1 cellular context compared by ENCODE assay signal in genomic region chr15:90004671-90005070, GRCh38.
TF ChIP-seq lines count a peak whose summit lies in the region.

No MANE protein-coding gene starts in this region.

TF ChIP-seq in HepG2, 621 proteins besides CTCF, POLR2A, EP300 and RAD21 (continued from another document):
- TF ChIP-seq SNAPC4 (CRISPR knock-in tag; IDR thresholded peaks at IDR 0.05): no peak
- 0 out of 2 replicates have a peak, but pooled peaks have one; percentile 40 for TF ChIP-seq TGIF2 (CRISPR knock-in tag; IDR thresholded peaks at IDR 0.05)
- TF ChIP-seq ETV5 (CRISPR knock-in tag; IDR thresholded peaks at IDR 0.05; ENCODE audit: borderline replicate concordance): peak; percentile 14; the same call in 1 of the 2 replicates
- peak; percentile 53; the same call in 1 of the 2 replicates for TF ChIP-seq PHF21A (CRISPR knock-in tag; IDR thresholded peaks at IDR 0.05)
- TF ChIP-seq, protein P1, sequence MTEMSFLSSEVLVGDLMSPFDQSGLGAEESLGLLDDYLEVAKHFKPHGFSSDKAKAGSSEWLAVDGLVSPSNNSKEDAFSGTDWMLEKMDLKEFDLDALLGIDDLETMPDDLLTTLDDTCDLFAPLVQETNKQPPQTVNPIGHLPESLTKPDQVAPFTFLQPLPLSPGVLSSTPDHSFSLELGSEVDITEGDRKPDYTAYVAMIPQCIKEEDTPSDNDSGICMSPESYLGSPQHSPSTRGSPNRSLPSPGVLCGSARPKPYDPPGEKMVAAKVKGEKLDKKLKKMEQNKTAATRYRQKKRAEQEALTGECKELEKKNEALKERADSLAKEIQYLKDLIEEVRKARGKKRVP (CRISPR knock-in tag; IDR thresholded peaks at IDR 0.05): 0 out of 4 replicates have a peak, but pooled peaks of 1 of the 2 experiments have one; percentile 30
- TF ChIP-seq DZIP1 (CRISPR knock-in tag; IDR thresholded peaks at IDR 0.05): 0 out of 2 replicates have a peak, but pooled peaks have one; percentile 38
- TF ChIP-seq MED13 (CRISPR knock-in tag; IDR thresholded peaks at IDR 0.05): no peak
- TF ChIP-seq ZNF598 (CRISPR knock-in tag; IDR thresholded peaks at IDR 0.05; ENCODE audit: borderline replicate concordance): 0 out of 2 replicates have a peak, but pooled peaks have one; percentile 38
- TF ChIP-seq SAP130 (CRISPR knock-in tag; IDR thresholded peaks at IDR 0.05; ENCODE audit: low read depth): peak; percentile 32
- TF ChIP-seq, protein P2, sequence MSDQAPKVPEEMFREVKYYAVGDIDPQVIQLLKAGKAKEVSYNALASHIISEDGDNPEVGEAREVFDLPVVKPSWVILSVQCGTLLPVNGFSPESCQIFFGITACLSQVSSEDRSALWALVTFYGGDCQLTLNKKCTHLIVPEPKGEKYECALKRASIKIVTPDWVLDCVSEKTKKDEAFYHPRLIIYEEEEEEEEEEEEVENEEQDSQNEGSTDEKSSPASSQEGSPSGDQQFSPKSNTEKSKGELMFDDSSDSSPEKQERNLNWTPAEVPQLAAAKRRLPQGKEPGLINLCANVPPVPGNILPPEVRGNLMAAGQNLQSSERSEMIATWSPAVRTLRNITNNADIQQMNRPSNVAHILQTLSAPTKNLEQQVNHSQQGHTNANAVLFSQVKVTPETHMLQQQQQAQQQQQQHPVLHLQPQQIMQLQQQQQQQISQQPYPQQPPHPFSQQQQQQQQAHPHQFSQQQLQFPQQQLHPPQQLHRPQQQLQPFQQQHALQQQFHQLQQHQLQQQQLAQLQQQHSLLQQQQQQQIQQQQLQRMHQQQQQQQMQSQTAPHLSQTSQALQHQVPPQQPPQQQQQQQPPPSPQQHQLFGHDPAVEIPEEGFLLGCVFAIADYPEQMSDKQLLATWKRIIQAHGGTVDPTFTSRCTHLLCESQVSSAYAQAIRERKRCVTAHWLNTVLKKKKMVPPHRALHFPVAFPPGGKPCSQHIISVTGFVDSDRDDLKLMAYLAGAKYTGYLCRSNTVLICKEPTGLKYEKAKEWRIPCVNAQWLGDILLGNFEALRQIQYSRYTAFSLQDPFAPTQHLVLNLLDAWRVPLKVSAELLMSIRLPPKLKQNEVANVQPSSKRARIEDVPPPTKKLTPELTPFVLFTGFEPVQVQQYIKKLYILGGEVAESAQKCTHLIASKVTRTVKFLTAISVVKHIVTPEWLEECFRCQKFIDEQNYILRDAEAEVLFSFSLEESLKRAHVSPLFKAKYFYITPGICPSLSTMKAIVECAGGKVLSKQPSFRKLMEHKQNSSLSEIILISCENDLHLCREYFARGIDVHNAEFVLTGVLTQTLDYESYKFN (CRISPR knock-in tag; conservative IDR thresholded peaks at IDR 0.05): 0 out of 2 replicates have a peak, but pooled peaks have one; percentile 9
- 0 out of 2 replicates have a peak, but pooled peaks have one; percentile 11 for TF ChIP-seq ZNF24 (IDR thresholded peaks at IDR 0.05)
- no peak; the same call in 1 of the 2 replicates for TF ChIP-seq MYC (CRISPR knock-in tag; IDR thresholded peaks at IDR 0.05; ENCODE audit: borderline replicate concordance)
- TF ChIP-seq ELF3 (CRISPR knock-in tag; IDR thresholded peaks at IDR 0.05): 0 out of 2 replicates have a peak, but pooled peaks have one; percentile 17
- TF ChIP-seq NR1H2 (CRISPR knock-in tag; IDR thresholded peaks at IDR 0.05; ENCODE audit: borderline replicate concordance, low read depth): no peak
